Comparison of ENCODE assay signal across 9 cellular contexts in the genomic region with DNA sequence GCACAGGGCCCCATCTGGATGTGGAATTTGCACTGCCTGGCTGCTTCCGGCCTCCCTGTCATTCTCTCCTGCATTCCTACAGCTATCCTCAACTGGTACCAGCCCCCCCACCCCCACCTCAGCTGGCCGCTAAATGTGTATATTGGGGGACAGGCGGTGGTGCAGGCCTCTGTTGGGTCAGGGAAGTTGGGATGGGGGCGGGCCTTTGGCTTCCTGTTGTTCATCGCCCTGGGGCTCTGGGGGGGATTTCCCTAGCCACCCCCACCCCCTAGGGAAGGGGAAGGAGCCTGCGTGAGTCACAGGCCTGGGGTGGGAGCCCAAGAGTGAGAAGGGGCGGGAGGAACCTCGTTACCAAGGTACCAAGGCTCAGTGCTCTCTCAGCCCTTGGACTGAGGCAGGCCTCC. TPM values are rescaled to one million over a fixed set of nuclear protein-coding genes. Genes with fewer than 3 reads are reported as not detected.
DNase-seq lines count a peak whose midpoint lies in the region; ATAC-seq and TF ChIP-seq lines count a peak whose summit lies in the region.
"Had no signal": no experiment of that assay in that cellular context is flagged by ENCODE, and none has a peak within 500 bp of the region (broad histone marks: within the 10 kb centered on the region; RNA-seq: fewer than 3 reads in every experiment).

No MANE protein-coding gene starts in this region.

- no peak for TF ChIP-seq CTCF in NB4 (IDR thresholded peaks at IDR 0.05; ENCODE audit: low read depth, low read length)
- TF ChIP-seq CTCF in fibroblast of villous mesenchyme (IDR thresholded peaks at IDR 0.05; ENCODE audit: insufficient read depth, low read depth, low read length): no peak
- no peak for TF ChIP-seq CTCF in gastroesophageal sphincter (IDR thresholded peaks at IDR 0.05)

- ATAC-seq in gastroesophageal sphincter: no peak

- peaks cover 0 to 5% (median 0%) of the 10 kb centered on the region in 3 donors for H3K4me1 ChIP-seq in gastroesophageal sphincter

- H3K4me3 ChIP-seq in NB4 (ENCODE audit: low read depth, low read length): no peak overlapping the region
- no peak overlapping the region for H3K4me3 ChIP-seq in fibroblast of villous mesenchyme (ENCODE audit: low read depth, low read length)
- H3K4me3 ChIP-seq in gastroesophageal sphincter: no peak overlapping the region

- peaks cover 15% of the 10 kb centered on the region for H3K27me3 ChIP-seq in gastroesophageal sphincter

- DNase-seq in GM03348 (ENCODE audit: low spot score): peak; percentile 91
- peak; percentile 89 for DNase-seq in NB4 (ENCODE audit: low read depth)
- peak; percentile 83 for DNase-seq in activated CD8-positive, alpha-beta memory T cell treated with anti-CD3 and anti-CD28 coated beads, Interleukin-2, amount 50 U/mL, for 48 hours
- peak; percentile 30 for DNase-seq in fibroblast of villous mesenchyme (ENCODE audit: low read depth)
- peak; percentile 72 to 82 for DNase-seq in stimulated activated CD4-positive, alpha-beta T cell treated with anti-CD3 and anti-CD28 coated beads, Interleukin-15, amount 100 ng/mL, for 48 hours (ENCODE audit: low read depth in 2 of 2)
- DNase-seq in NCI-H2081 treated with DMSO at 0.1 percent for 48 hours (lab: John Stamatoyannopoulos, UW): no peak
- no peak for DNase-seq in DMS79 (lab: John Stamatoyannopoulos, UW)

- H3K9me3 ChIP-seq in gastroesophageal sphincter: no peaks in the 10 kb centered on the region

- no peak for TF ChIP-seq POLR2A in NB4 (IDR thresholded peaks at IDR 0.05; ENCODE audit: extremely low read depth, insufficient read length)
- TF ChIP-seq POLR2A in gastroesophageal sphincter (IDR thresholded peaks at IDR 0.05): no peak

- no peaks in the 10 kb centered on the region for H3K36me3 ChIP-seq in gastroesophageal sphincter

- TF ChIP-seq EP300 in gastroesophageal sphincter (IDR thresholded peaks at IDR 0.05): no peak

- WGBS in gastroesophageal sphincter (ENCODE audit: low coverage in 1 of 2), 2 donors: 33% methylated on average over 1 of the region's 8 CpGs; no CpG with 5 or more reads in 1 of the 2 donors

- no peak overlapping the region for H3K27ac ChIP-seq in gastroesophageal sphincter
- H3K27ac ChIP-seq: KMS-11 had no signal

RNA-seq across cellular contexts. Expression of a gene that starts 10.6 kb away (rescaled TPM):
- total RNA-seq in fibroblast of villous mesenchyme (1.3 and 1.9 TPM in 2 replicates), gastroesophageal sphincter (1 to 10 TPM in 3 of 4 donors, under 1 TPM in 1; 0.93 to 1.8 (median 1.5) TPM)

RNA-seq across cellular contexts. Expression of a gene that starts 45.7 kb away (rescaled TPM):
- total RNA-seq in fibroblast of villous mesenchyme (13.5 and 19.0 TPM in 2 replicates), gastroesophageal sphincter (10 to 100 TPM; 14.4 to 25.3 (median 17.1) TPM)

RNA-seq across cellular contexts. Expression of a gene that starts 51.7 kb away (rescaled TPM):
- total RNA-seq in fibroblast of villous mesenchyme: not detected in 2 replicates
- total RNA-seq in gastroesophageal sphincter: 10 to 100 TPM in 3 of 4 donors, 1 to 10 TPM in 1; 7.0 to 23.4 (median 12.3) TPM

Comparison
In these comparisons a context has a peak if more than half of its experiments do, and no peak if none do; other contexts are left out.
1. DNase-seq: peak in GM03348 (single experiment), NB4 (single experiment), activated CD8-positive, alpha-beta memory T cell treated with anti-CD3 and anti-CD28 coated beads, Interleukin-2, amount 50 U/mL, for 48 hours (single experiment), fibroblast of villous mesenchyme (single experiment) and stimulated activated CD4-positive, alpha-beta T cell treated with anti-CD3 and anti-CD28 coated beads, Interleukin-15, amount 100 ng/mL, for 48 hours (2 of 2); none in NCI-H2081 treated with DMSO at 0.1 percent for 48 hours (single experiment) and DMS79 (single experiment).